ENCODE assay signal across 3 cellular contexts in the genomic region with DNA sequence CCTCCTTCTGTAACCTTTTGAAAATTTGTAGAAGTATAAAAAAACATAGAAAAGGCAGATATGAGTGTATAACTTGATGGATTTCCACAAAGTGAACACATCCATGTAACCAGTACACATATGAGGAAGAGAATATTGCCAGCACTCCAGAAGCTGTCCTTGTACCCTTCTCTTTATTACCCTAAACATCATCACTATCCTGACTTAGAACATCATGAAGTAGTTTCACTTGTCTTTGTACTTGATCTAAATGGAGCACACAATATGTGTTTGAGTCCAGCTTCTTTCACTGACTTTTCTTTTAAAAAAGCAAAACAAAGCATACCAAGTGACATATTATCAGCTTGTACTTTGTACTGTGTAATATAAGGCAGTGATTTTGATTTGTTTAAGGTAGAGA.
TF ChIP-seq lines count a peak whose summit lies in the region.

No MANE protein-coding gene starts in this region.

TF ChIP-seq in liver, 16 proteins besides CTCF, POLR2A, EP300 and RAD21:
- TF ChIP-seq FOXA1 (IDR thresholded peaks at IDR 0.05) (no peak), HNF4A (conservative IDR thresholded peaks at IDR 0.05) (no peak)

TF ChIP-seq in HepG2, 621 proteins besides CTCF, POLR2A, EP300 and RAD21:
- TF ChIP-seq, protein P1, sequence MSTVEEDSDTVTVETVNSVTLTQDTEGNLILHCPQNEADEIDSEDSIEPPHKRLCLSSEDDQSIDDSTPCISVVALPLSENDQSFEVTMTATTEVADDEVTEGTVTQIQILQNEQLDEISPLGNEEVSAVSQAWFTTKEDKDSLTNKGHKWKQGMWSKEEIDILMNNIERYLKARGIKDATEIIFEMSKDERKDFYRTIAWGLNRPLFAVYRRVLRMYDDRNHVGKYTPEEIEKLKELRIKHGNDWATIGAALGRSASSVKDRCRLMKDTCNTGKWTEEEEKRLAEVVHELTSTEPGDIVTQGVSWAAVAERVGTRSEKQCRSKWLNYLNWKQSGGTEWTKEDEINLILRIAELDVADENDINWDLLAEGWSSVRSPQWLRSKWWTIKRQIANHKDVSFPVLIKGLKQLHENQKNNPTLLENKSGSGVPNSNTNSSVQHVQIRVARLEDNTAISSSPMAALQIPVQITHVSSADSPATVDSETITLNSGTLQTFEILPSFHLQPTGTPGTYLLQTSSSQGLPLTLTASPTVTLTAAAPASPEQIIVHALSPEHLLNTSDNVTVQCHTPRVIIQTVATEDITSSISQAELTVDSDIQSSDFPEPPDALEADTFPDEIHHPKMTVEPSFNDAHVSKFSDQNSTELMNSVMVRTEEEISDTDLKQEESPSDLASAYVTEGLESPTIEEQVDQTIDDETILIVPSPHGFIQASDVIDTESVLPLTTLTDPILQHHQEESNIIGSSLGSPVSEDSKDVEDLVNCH (CRISPR knock-in tag; IDR thresholded peaks at IDR 0.05): no peak
- TF ChIP-seq, protein P2, sequence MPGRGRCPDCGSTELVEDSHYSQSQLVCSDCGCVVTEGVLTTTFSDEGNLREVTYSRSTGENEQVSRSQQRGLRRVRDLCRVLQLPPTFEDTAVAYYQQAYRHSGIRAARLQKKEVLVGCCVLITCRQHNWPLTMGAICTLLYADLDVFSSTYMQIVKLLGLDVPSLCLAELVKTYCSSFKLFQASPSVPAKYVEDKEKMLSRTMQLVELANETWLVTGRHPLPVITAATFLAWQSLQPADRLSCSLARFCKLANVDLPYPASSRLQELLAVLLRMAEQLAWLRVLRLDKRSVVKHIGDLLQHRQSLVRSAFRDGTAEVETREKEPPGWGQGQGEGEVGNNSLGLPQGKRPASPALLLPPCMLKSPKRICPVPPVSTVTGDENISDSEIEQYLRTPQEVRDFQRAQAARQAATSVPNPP (CRISPR knock-in tag; IDR thresholded peaks at IDR 0.05): no peak
- TF ChIP-seq, protein P3, sequence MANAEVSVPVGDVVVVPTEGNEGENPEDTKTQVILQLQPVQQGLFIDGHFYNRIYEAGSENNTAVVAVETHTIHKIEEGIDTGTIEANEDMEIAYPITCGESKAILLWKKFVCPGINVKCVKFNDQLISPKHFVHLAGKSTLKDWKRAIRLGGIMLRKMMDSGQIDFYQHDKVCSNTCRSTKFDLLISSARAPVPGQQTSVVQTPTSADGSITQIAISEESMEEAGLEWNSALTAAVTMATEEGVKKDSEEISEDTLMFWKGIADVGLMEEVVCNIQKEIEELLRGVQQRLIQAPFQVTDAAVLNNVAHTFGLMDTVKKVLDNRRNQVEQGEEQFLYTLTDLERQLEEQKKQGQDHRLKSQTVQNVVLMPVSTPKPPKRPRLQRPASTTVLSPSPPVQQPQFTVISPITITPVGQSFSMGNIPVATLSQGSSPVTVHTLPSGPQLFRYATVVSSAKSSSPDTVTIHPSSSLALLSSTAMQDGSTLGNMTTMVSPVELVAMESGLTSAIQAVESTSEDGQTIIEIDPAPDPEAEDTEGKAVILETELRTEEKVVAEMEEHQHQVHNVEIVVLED (CRISPR knock-in tag; IDR thresholded peaks at IDR 0.05; ENCODE audit: borderline replicate concordance): no peak
- TF ChIP-seq, protein P4, sequence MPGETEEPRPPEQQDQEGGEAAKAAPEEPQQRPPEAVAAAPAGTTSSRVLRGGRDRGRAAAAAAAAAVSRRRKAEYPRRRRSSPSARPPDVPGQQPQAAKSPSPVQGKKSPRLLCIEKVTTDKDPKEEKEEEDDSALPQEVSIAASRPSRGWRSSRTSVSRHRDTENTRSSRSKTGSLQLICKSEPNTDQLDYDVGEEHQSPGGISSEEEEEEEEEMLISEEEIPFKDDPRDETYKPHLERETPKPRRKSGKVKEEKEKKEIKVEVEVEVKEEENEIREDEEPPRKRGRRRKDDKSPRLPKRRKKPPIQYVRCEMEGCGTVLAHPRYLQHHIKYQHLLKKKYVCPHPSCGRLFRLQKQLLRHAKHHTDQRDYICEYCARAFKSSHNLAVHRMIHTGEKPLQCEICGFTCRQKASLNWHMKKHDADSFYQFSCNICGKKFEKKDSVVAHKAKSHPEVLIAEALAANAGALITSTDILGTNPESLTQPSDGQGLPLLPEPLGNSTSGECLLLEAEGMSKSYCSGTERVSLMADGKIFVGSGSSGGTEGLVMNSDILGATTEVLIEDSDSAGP (CRISPR knock-in tag; IDR thresholded peaks at IDR 0.05; ENCODE audit: borderline replicate concordance): no peak
- TF ChIP-seq IKZF1 (IDR thresholded peaks at IDR 0.05): no peak
- TF ChIP-seq, protein P5, sequence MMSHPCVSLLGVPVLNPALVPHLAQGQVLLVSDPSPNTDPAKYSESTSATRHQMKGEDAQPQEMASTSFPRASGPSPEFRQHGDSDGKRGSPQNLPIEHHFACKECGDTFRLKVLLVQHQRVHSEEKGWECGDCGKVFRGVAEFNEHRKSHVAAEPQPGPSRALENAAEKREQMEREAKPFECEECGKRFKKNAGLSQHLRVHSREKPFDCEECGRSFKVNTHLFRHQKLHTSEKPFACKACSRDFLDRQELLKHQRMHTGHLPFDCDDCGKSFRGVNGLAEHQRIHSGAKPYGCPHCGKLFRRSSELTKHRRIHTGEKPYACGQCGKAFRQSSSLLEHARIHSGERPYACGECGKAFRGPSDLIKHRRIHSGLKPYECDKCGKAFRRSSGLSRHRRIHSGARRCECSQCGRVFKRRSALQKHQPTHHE (CRISPR knock-in tag; IDR thresholded peaks at IDR 0.05; ENCODE audit: borderline replicate concordance): no peak
TF ChIP-seq in HepG2: peak in this region for 0.

TF ChIP-seq in GM12878, 131 proteins besides CTCF, POLR2A, EP300 and RAD21:
- TF ChIP-seq POU2F2 (IDR thresholded peaks at IDR 0.05; ENCODE audit: borderline replicate concordance, low read depth, low read length) (no peak), CREM (IDR thresholded peaks at IDR 0.05; ENCODE audit: low read depth) (no peak), ASH2L (IDR thresholded peaks at IDR 0.05; ENCODE audit: borderline replicate concordance, low read depth) (0 out of 2 replicates have a peak, but pooled peaks have one; percentile 26)
- TF ChIP-seq, protein P6, sequence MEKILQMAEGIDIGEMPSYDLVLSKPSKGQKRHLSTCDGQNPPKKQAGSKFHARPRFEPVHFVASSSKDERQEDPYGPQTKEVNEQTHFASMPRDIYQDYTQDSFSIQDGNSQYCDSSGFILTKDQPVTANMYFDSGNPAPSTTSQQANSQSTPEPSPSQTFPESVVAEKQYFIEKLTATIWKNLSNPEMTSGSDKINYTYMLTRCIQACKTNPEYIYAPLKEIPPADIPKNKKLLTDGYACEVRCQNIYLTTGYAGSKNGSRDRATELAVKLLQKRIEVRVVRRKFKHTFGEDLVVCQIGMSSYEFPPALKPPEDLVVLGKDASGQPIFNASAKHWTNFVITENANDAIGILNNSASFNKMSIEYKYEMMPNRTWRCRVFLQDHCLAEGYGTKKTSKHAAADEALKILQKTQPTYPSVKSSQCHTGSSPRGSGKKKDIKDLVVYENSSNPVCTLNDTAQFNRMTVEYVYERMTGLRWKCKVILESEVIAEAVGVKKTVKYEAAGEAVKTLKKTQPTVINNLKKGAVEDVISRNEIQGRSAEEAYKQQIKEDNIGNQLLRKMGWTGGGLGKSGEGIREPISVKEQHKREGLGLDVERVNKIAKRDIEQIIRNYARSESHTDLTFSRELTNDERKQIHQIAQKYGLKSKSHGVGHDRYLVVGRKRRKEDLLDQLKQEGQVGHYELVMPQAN (conservative IDR thresholded peaks at IDR 0.05): no peak
- TF ChIP-seq, protein P7, sequence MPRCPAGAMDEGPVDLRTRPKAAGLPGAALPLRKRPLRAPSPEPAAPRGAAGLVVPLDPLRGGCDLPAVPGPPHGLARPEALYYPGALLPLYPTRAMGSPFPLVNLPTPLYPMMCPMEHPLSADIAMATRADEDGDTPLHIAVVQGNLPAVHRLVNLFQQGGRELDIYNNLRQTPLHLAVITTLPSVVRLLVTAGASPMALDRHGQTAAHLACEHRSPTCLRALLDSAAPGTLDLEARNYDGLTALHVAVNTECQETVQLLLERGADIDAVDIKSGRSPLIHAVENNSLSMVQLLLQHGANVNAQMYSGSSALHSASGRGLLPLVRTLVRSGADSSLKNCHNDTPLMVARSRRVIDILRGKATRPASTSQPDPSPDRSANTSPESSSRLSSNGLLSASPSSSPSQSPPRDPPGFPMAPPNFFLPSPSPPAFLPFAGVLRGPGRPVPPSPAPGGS (IDR thresholded peaks at IDR 0.05; ENCODE audit: borderline replicate concordance, insufficient read depth, low read depth, low read length, poor library complexity, severe bottlenecking): no peak
TF ChIP-seq in GM12878: peak in this region for 1.
